19 cellular contexts compared by ENCODE assay signal in the genomic region with DNA sequence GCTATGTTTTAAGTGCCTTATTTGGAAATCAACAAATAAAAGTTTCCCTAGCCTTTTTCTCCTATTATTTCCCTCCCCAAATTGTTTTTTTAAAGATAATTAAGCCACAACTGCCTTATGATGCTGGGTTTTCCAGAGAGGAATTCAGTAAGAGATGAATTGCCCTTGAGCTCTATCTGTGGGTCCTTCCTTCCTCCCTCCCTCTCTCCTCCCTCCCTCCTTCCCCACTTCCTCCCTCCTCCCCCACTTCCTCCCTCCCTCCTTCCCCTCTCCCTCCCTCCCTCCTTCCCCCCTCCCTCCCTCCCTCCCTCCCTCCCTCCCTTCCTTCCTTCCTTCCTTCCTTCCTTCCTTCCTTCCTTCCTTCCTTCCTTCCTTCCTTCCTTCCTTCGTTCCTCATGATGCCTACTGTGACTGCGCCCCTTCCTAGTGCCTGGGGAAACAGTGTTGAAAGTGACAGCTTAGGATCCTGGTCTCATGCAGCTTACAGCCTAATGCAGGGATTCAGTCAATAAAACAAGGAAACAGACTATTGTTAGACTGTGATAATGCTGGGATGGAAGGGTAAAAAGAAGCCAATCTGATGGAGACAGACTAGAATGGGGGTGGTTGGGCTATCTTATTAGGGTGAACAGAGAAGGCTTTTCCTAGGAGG.
"Had no signal": no experiment of that assay in that cellular context is flagged by ENCODE, and none has a peak within 500 bp of the region (broad histone marks: within the 10 kb centered on the region; RNA-seq: fewer than 3 reads in every experiment).

No MANE protein-coding gene starts in this region.

- H3K36me3 ChIP-seq: adrenal gland, heart right ventricle, sigmoid colon, thoracic aorta, upper lobe of left lung had no signal

- H3K27ac ChIP-seq: heart right ventricle, upper lobe of left lung had no signal

- H3K4me3 ChIP-seq: adrenal gland, heart right ventricle, sigmoid colon, upper lobe of left lung had no signal

- ATAC-seq: activated T-cell treated with anti-CD3 and anti-CD28 coated beads, Interleukin-2, amount 50 U/mL, for 4 hours; heart right ventricle; WTC11 had no signal

- H3K4me1 ChIP-seq: adrenal gland, heart right ventricle, upper lobe of left lung had no signal

- DNase-seq: activated CD4-positive, alpha-beta T cell treated with anti-CD3 and anti-CD28 coated beads, Interleukin-2, amount 50 U/mL, for 4 hours; activated CD8-positive, alpha-beta memory T cell treated with anti-CD3 and anti-CD28 coated beads for 24 hours; activated CD8-positive, alpha-beta memory T cell treated with anti-CD3 and anti-CD28 coated beads, Interleukin-2, amount 50 U/mL, for 48 hours; activated naive CD4-positive, alpha-beta T cell; activated T-cell treated with anti-CD3 and anti-CD28 coated beads, Interleukin-2, amount 50 U/mL, for 4 hours; adrenal gland; effector CD4-positive, alpha-beta T cell; heart right ventricle; islet precursor cell; left cardiac atrium; nephron progenitor cell; nucleus accumbens; sigmoid colon; stimulated activated CD4-positive, alpha-beta T cell treated with anti-CD3 and anti-CD28 coated beads, Interleukin-4, amount 100 ng/mL, for 24 hours; stimulated activated naive CD4-positive, alpha-beta T cell treated with Interleukin-2 at 50 U/mL for 16 hours; T-helper 9 cell; upper lobe of left lung had no signal

- H3K9me3 ChIP-seq: adrenal gland, sigmoid colon, thoracic aorta, upper lobe of left lung had no signal

- H3K27me3 ChIP-seq: adrenal gland, heart right ventricle, sigmoid colon, upper lobe of left lung had no signal
